Comparison of ENCODE assay signal across 8 cellular contexts in genomic region chr12:54173066-54173726, GRCh38. TPM values are rescaled to one million over a fixed set of nuclear protein-coding genes. Genes with fewer than 3 reads are reported as not detected.
A peak's percentile ranks its signal among the peaks of the same experiment; 100 is the strongest.
DNase-seq lines count a peak whose midpoint lies in the region; ATAC-seq and TF ChIP-seq lines count a peak whose summit lies in the region.

No MANE protein-coding gene starts in this region.

- TF ChIP-seq CTCF in GM23338 (conservative IDR thresholded peaks at IDR 0.05; ENCODE audit: low read depth in 2 of 2) (no peak), gastrocnemius medialis (IDR thresholded peaks at IDR 0.05 in 4 of 5, conservative IDR thresholded peaks at IDR 0.05 in 1 of 5) (no peak)

- peak; percentile 78 for DNase-seq in GM23338 (ENCODE audit: low spot score)
- peak; percentile 6 for DNase-seq in NCI-H345 treated with DMSO at 0.1 percent for 48 hours (lab: John Stamatoyannopoulos, UW; ENCODE audit: unreplicated experiment)
- DNase-seq in activated naive CD8-positive, alpha-beta T cell treated with anti-CD3 and anti-CD28 coated beads for 36 hours, result peak; percentile 42
- DNase-seq in right cardiac atrium, result peak; percentile 50 to 79 (median 68)
- DNase-seq in gastrocnemius medialis, result no peak
- no peak for DNase-seq in SHP77 (lab: John Stamatoyannopoulos, UW)
- no peak for DNase-seq in pons (ENCODE audit: low spot score)

- WGBS in right cardiac atrium, result 2% methylated on average over 60 of the region's 60 CpGs

- no peak for TF ChIP-seq POLR2A in gastrocnemius medialis (IDR thresholded peaks at IDR 0.05)

- H3K27me3 Mint-ChIP-seq in GM23338 (ENCODE audit: insufficient read depth, low read depth, poor library complexity), result peaks cover 2% of the 10 kb centered on the region
- peaks cover 3% of the 10 kb centered on the region for H3K27me3 Mint-ChIP-seq in activated naive CD8-positive, alpha-beta T cell treated with anti-CD3 and anti-CD28 coated beads for 36 hours

- ATAC-seq in GM23338, result peak; percentile 69
- peak; percentile 75 to 76 for ATAC-seq in right cardiac atrium
- ATAC-seq in gastrocnemius medialis, result peak; percentile 35 to 56
- no peak for ATAC-seq in HG02610 (IDR thresholded peaks at IDR 0.05; ENCODE audit: unreplicated experiment)

- H3K4me3 ChIP-seq in GM23338, result peak overlapping the region; percentile 60
- H3K4me3 ChIP-seq in right cardiac atrium (ENCODE audit: low read length), result peak overlapping the region; percentile 34
- H3K4me3 ChIP-seq in gastrocnemius medialis, result peak overlapping the region; percentile 45 to 59 (median 50)

- H3K36me3 ChIP-seq in GM23338 (ENCODE audit: insufficient read depth) (no peaks in the 10 kb centered on the region), gastrocnemius medialis (no peaks in the 10 kb centered on the region)

- H3K27ac Mint-ChIP-seq in GM23338, result no peak overlapping the region
- H3K27ac Mint-ChIP-seq in activated naive CD8-positive, alpha-beta T cell treated with anti-CD3 and anti-CD28 coated beads for 36 hours, result no peak overlapping the region

- no peak overlapping the region for H3K27ac ChIP-seq in GM23338 (ENCODE audit: low read depth)
- no peak overlapping the region for H3K27ac ChIP-seq in right cardiac atrium (ENCODE audit: low read length)
- H3K27ac ChIP-seq in gastrocnemius medialis, result no peak overlapping the region

- H3K36me3 Mint-ChIP-seq in GM23338 (ENCODE audit: low read depth), result no peaks in the 10 kb centered on the region
- H3K36me3 Mint-ChIP-seq in activated naive CD8-positive, alpha-beta T cell treated with anti-CD3 and anti-CD28 coated beads for 36 hours, result no peaks in the 10 kb centered on the region

- peaks cover 92% of the 10 kb centered on the region for H3K27me3 ChIP-seq in GM23338 (ENCODE audit: insufficient read depth)
- H3K27me3 ChIP-seq in right cardiac atrium (ENCODE audit: control insufficient read depth, insufficient read depth), result no peaks in the 10 kb centered on the region
- peaks cover 22 to 25% (median 23%) of the 10 kb centered on the region in 3 donors for H3K27me3 ChIP-seq in gastrocnemius medialis

- 0 out of 2 replicates have a peak, but pooled peaks cover 3% of the 10 kb centered on the region for H4K20me1 ChIP-seq in GM23338 (replicated peaks; ENCODE audit: insufficient read depth)

- in situ Hi-C loops in gastrocnemius medialis (cut with MboI; ENCODE audit: low sequenced_read_pairs in 4 of 4), result no loop called here

- H3K4me1 ChIP-seq in GM23338 (ENCODE audit: insufficient read depth), result peaks cover 15% of the 10 kb centered on the region
- no peaks in the 10 kb centered on the region for H3K4me1 ChIP-seq in right cardiac atrium (ENCODE audit: control insufficient read depth, insufficient read depth, low read length)
- H3K4me1 ChIP-seq in gastrocnemius medialis, result peaks cover 4 to 10% of the 10 kb centered on the region in 2 donors

- H3K4me3 Mint-ChIP-seq in GM23338, result no peak overlapping the region
- H3K4me3 Mint-ChIP-seq in activated naive CD8-positive, alpha-beta T cell treated with anti-CD3 and anti-CD28 coated beads for 36 hours, result no peak overlapping the region

- H2AFZ ChIP-seq in GM23338, result peak overlapping the region; percentile 99

- H3K9me3 Mint-ChIP-seq in GM23338, result no peaks in the 10 kb centered on the region; the same call in 2 of the 3 replicates
- no peaks in the 10 kb centered on the region for H3K9me3 Mint-ChIP-seq in activated naive CD8-positive, alpha-beta T cell treated with anti-CD3 and anti-CD28 coated beads for 36 hours

- H3K4me1 Mint-ChIP-seq in GM23338, result peaks cover 3% of the 10 kb centered on the region; the same call in 1 of the 3 replicates
- H3K4me1 Mint-ChIP-seq in activated naive CD8-positive, alpha-beta T cell treated with anti-CD3 and anti-CD28 coated beads for 36 hours, result peaks cover 2% of the 10 kb centered on the region

- H3K9me2 ChIP-seq in GM23338 (ENCODE audit: insufficient read depth), result no peaks in the 10 kb centered on the region

- intact Hi-C loops in right cardiac atrium (cut with DNase I), result no loop called here
- intact Hi-C loops in gastrocnemius medialis (cut with DNase I; ENCODE audit: low total_unique reads), result no loop called here

- peak overlapping the region; percentile 90 for H3K4me2 ChIP-seq in GM23338

- peaks cover 4% of the 10 kb centered on the region; the same call in 1 of the 2 replicates for H3F3A ChIP-seq in GM23338 (replicated peaks; ENCODE audit: low read depth)

- H3K79me2 ChIP-seq in GM23338 (replicated peaks; ENCODE audit: insufficient read depth), result no peaks in the 10 kb centered on the region

- no peaks in the 10 kb centered on the region for H3K9me3 ChIP-seq in right cardiac atrium (ENCODE audit: control insufficient read depth, low read length)
- no peaks in the 10 kb centered on the region for H3K9me3 ChIP-seq in gastrocnemius medialis

TF ChIP-seq in GM23338, 12 proteins besides CTCF, POLR2A, EP300 and RAD21:
- TF ChIP-seq EZH2phosphoT487 (IDR thresholded peaks at IDR 0.05; ENCODE audit: unreplicated experiment), result peak; percentile 78
- TF ChIP-seq JUNB (IDR thresholded peaks at IDR 0.05; ENCODE audit: unreplicated experiment), result no peak
- TF ChIP-seq EZH2 (IDR thresholded peaks at IDR 0.05; ENCODE audit: low read depth, unreplicated experiment), result peak; percentile 95

RNA-seq across cellular contexts. Expression of gene SMUG1, which starts 15.6 kb away (rescaled TPM):
- 19.6 and 23.8 TPM in 2 replicates for total RNA-seq in GM23338 (2014; rRNA removed; shearing (Covaris generic))
- polyA plus RNA-seq in GM23338 (2016; fragmentation: Nextera tagmentation; extraction: Ambion mirVana) (21.8 and 23.1 TPM in 2 replicates), right cardiac atrium (26.3 TPM)
- 10 to 100 TPM; 18.0 to 18.3 TPM for total RNA-seq in activated naive CD8-positive, alpha-beta T cell treated with anti-CD3 and anti-CD28 coated beads for 36 hours
- total RNA-seq in right cardiac atrium (10 to 100 TPM; 16.8 to 20.7 (median 18.6) TPM), gastrocnemius medialis (10 to 100 TPM; 25.3 to 51.8 (median 35.4) TPM)

Comparison
In these comparisons a context has a peak if more than half of its experiments do, and no peak if none do; other contexts are left out.
1. DNase-seq: peak in GM23338 (single experiment), NCI-H345 treated with DMSO at 0.1 percent for 48 hours (single experiment), activated naive CD8-positive, alpha-beta T cell treated with anti-CD3 and anti-CD28 coated beads for 36 hours (single experiment) and right cardiac atrium (3 of 3); none in gastrocnemius medialis (0 of 2), SHP77 (0 of 2) and pons (single experiment).
2. Peak in every context shown above with its lines, with median percentiles within 50 percentile points of each other: H3K4me3 ChIP-seq.